ENCODE assay signal across 1 cellular context in genomic region chr2:231666171-231667095, GRCh38.
TF ChIP-seq lines count a peak whose summit lies in the region.

No MANE protein-coding gene starts in this region.

TF ChIP-seq in HepG2, 621 proteins besides CTCF, POLR2A, EP300 and RAD21 (continued from another document and continues in another):
- no peak for TF ChIP-seq ZNF597 (CRISPR knock-in tag; IDR thresholded peaks at IDR 0.05)
- TF ChIP-seq ELF1 (CRISPR knock-in tag; IDR thresholded peaks at IDR 0.05): peak; percentile 54
- TF ChIP-seq PAWR (CRISPR knock-in tag; IDR thresholded peaks at IDR 0.05; ENCODE audit: borderline replicate concordance): no peak
- TF ChIP-seq ZNF782 (CRISPR knock-in tag; IDR thresholded peaks at IDR 0.05; ENCODE audit: borderline replicate concordance): no peak; the same call in 1 of the 2 replicates
- TF ChIP-seq ZNF367 (CRISPR knock-in tag; IDR thresholded peaks at IDR 0.05; ENCODE audit: borderline replicate concordance): no peak
- TF ChIP-seq CBFB (CRISPR knock-in tag; IDR thresholded peaks at IDR 0.05): peak; percentile 69; the same call in 1 of the 2 replicates
- TF ChIP-seq SRSF1 (optimal IDR thresholded peaks at IDR 0.05; ENCODE audit: low read depth, low read length): peak; percentile 93
- TF ChIP-seq THYN1 (CRISPR knock-in tag; IDR thresholded peaks at IDR 0.05; ENCODE audit: borderline replicate concordance, low read depth): no peak
- no peak for TF ChIP-seq TCF7 (IDR thresholded peaks at IDR 0.05; ENCODE audit: low read depth)
- no peak; the same call in 1 of the 2 replicates for TF ChIP-seq SNAI1 (CRISPR knock-in tag; IDR thresholded peaks at IDR 0.05; ENCODE audit: borderline replicate concordance)
- TF ChIP-seq SIX1 (CRISPR knock-in tag; IDR thresholded peaks at IDR 0.05; ENCODE audit: borderline replicate concordance): peak; percentile 12; the same call in 1 of the 2 replicates
- no peak for TF ChIP-seq HOXD1 (CRISPR knock-in tag; IDR thresholded peaks at IDR 0.05)
- no peak for TF ChIP-seq ZNF629 (CRISPR knock-in tag; conservative IDR thresholded peaks at IDR 0.05)
- no peak for TF ChIP-seq ZNF607 (CRISPR knock-in tag; IDR thresholded peaks at IDR 0.05; ENCODE audit: borderline replicate concordance)
- no peak for TF ChIP-seq ZNF160 (CRISPR knock-in tag; IDR thresholded peaks at IDR 0.05)
- no peak for TF ChIP-seq ZNF816 (CRISPR knock-in tag; IDR thresholded peaks at IDR 0.05; ENCODE audit: borderline replicate concordance)
- TF ChIP-seq POLR2G (IDR thresholded peaks at IDR 0.05; ENCODE audit: low read depth, low read length): peak; percentile 77
- no peak for TF ChIP-seq SMARCC2 (IDR thresholded peaks at IDR 0.05)
- TF ChIP-seq TFAP4 (IDR thresholded peaks at IDR 0.05; ENCODE audit: borderline replicate concordance, low read depth): peak; percentile 87; the same call in 1 of the 2 replicates
- peak; percentile 92 for TF ChIP-seq PATZ1 (CRISPR knock-in tag; IDR thresholded peaks at IDR 0.05)
- no peak for TF ChIP-seq ZNF800 (CRISPR knock-in tag; IDR thresholded peaks at IDR 0.05)
- no peak for TF ChIP-seq ZBTB10 (CRISPR knock-in tag; IDR thresholded peaks at IDR 0.05; ENCODE audit: borderline replicate concordance)
- peak; percentile 51 for TF ChIP-seq GABPB1 (CRISPR knock-in tag; IDR thresholded peaks at IDR 0.05)
- TF ChIP-seq KMT2B (CRISPR knock-in tag; IDR thresholded peaks at IDR 0.05): no peak
- no peak for TF ChIP-seq HNRNPH1 (optimal IDR thresholded peaks at IDR 0.05; ENCODE audit: low read depth, low read length)
- no peak for TF ChIP-seq MIER3 (CRISPR knock-in tag; IDR thresholded peaks at IDR 0.05; ENCODE audit: borderline replicate concordance)
- TF ChIP-seq ZNF335 (CRISPR knock-in tag; IDR thresholded peaks at IDR 0.05): peak; percentile 58; the same call in 1 of the 2 replicates
- TF ChIP-seq ZFP90 (CRISPR knock-in tag; IDR thresholded peaks at IDR 0.05; ENCODE audit: borderline replicate concordance): no peak
- TF ChIP-seq ATM (IDR thresholded peaks at IDR 0.05; ENCODE audit: borderline replicate concordance): no peak
- no peak for TF ChIP-seq NR0B2 (CRISPR knock-in tag; IDR thresholded peaks at IDR 0.05)
- no peak for TF ChIP-seq IRX3 (CRISPR knock-in tag; IDR thresholded peaks at IDR 0.05; ENCODE audit: borderline replicate concordance, low read depth)
- TF ChIP-seq ZNF3 (CRISPR knock-in tag; IDR thresholded peaks at IDR 0.05): no peak
- TF ChIP-seq ZNF598 (CRISPR knock-in tag; IDR thresholded peaks at IDR 0.05; ENCODE audit: borderline replicate concordance): no peak
- TF ChIP-seq RXRA (CRISPR knock-in tag; IDR thresholded peaks at IDR 0.05): peak; percentile 70
- TF ChIP-seq ZFP62 (CRISPR knock-in tag; IDR thresholded peaks at IDR 0.05): no peak
- peak; percentile 72; the same call in 1 of the 2 replicates for TF ChIP-seq KDM4B (CRISPR knock-in tag; IDR thresholded peaks at IDR 0.05)
- no peak for TF ChIP-seq SMAD1 (CRISPR knock-in tag; IDR thresholded peaks at IDR 0.05; ENCODE audit: borderline replicate concordance, low read depth)
- no peak for TF ChIP-seq TOE1 (CRISPR knock-in tag; IDR thresholded peaks at IDR 0.05)
- TF ChIP-seq TFE3 (CRISPR knock-in tag; IDR thresholded peaks at IDR 0.05): no peak
- peak; percentile 79; the same call in 1 of the 2 replicates for TF ChIP-seq CBX5 (CRISPR knock-in tag; IDR thresholded peaks at IDR 0.05; ENCODE audit: borderline replicate concordance)
- TF ChIP-seq SRSF9 (IDR thresholded peaks at IDR 0.05; ENCODE audit: borderline replicate concordance, insufficient read depth, low read depth, low read length, poor library complexity, severe bottlenecking): no peak
- peak; percentile 53 for TF ChIP-seq CCDC6 (CRISPR knock-in tag; IDR thresholded peaks at IDR 0.05)
- TF ChIP-seq NFE2L1 (CRISPR knock-in tag; IDR thresholded peaks at IDR 0.05; ENCODE audit: borderline replicate concordance): no peak
- no peak for TF ChIP-seq MYNN (CRISPR knock-in tag; IDR thresholded peaks at IDR 0.05; ENCODE audit: low read depth)
- peak; percentile 38 for TF ChIP-seq IKZF5 (CRISPR knock-in tag; IDR thresholded peaks at IDR 0.05)
- no peak for TF ChIP-seq SAFB2 (CRISPR knock-in tag; IDR thresholded peaks at IDR 0.05; ENCODE audit: borderline replicate concordance, low read depth)
- no peak for TF ChIP-seq CREM (IDR thresholded peaks at IDR 0.05)
- TF ChIP-seq CREM (CRISPR knock-in tag; IDR thresholded peaks at IDR 0.05): no peak
- no peak for TF ChIP-seq MAFF (IDR thresholded peaks at IDR 0.05; ENCODE audit: low read depth, low read length)
- TF ChIP-seq IRF2 (CRISPR knock-in tag; IDR thresholded peaks at IDR 0.05): peak; percentile 60; the same call in 1 of the 2 replicates
- peak; percentile 86 for TF ChIP-seq ZFP91 (CRISPR knock-in tag; IDR thresholded peaks at IDR 0.05; ENCODE audit: borderline replicate concordance)
- no peak for TF ChIP-seq ZNF251 (CRISPR knock-in tag; IDR thresholded peaks at IDR 0.05)
- no peak for TF ChIP-seq ZNF326 (CRISPR knock-in tag; IDR thresholded peaks at IDR 0.05; ENCODE audit: borderline replicate concordance)
- TF ChIP-seq ESRRA (CRISPR knock-in tag; IDR thresholded peaks at IDR 0.05; ENCODE audit: low read depth): no peak
- no peak for TF ChIP-seq BRF2 (CRISPR knock-in tag; IDR thresholded peaks at IDR 0.05)
- TF ChIP-seq JUND (CRISPR knock-in tag; IDR thresholded peaks at IDR 0.05): no peak
- no peak; the same call in 1 of the 2 replicates for TF ChIP-seq ZBTB38 (CRISPR knock-in tag; IDR thresholded peaks at IDR 0.05)
- TF ChIP-seq NR2F6 (IDR thresholded peaks at IDR 0.05): no peak
- TF ChIP-seq NR2F6 (CRISPR knock-in tag; IDR thresholded peaks at IDR 0.05): peak; percentile 21; the same call in 1 of the 2 replicates
- TF ChIP-seq ZSCAN9 (CRISPR knock-in tag; IDR thresholded peaks at IDR 0.05; ENCODE audit: borderline replicate concordance): peak; percentile 45; the same call in 1 of the 2 replicates
- TF ChIP-seq MLLT10 (CRISPR knock-in tag; IDR thresholded peaks at IDR 0.05): no peak
